Comparison of ENCODE assay signal across 1 cellular context in the genomic region with DNA sequence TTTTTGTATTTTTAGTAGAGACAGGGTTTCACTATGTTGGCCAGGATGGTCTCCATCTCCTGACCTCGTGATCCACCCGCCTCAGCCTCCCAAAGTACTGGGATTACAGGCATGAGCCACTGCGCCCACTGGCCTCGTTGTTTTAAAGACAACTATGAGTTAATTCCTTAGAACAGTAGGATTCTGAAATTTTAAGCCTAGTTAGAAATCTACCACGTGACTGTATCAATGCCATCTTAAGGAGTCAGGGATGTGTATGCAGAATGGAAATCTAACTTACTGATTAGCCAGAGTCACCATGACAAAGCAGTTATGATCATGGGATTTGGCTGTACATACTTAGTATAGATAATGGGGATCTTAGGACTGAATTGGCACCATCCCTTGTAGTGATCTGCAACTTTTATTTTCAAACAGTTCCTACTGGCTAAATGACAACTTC.
TF ChIP-seq lines count a peak whose summit lies in the region.

No MANE protein-coding gene starts in this region.

TF ChIP-seq in K562, 482 proteins besides CTCF, POLR2A, EP300 and RAD21 (continued from another document):
- TF ChIP-seq, protein P1, sequence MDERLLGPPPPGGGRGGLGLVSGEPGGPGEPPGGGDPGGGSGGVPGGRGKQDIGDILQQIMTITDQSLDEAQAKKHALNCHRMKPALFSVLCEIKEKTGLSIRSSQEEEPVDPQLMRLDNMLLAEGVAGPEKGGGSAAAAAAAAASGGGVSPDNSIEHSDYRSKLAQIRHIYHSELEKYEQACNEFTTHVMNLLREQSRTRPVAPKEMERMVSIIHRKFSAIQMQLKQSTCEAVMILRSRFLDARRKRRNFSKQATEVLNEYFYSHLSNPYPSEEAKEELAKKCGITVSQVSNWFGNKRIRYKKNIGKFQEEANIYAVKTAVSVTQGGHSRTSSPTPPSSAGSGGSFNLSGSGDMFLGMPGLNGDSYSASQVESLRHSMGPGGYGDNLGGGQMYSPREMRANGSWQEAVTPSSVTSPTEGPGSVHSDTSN (CRISPR knock-in tag; IDR thresholded peaks at IDR 0.05; ENCODE audit: low read depth): no peak
- TF ChIP-seq, protein P1 (tag; conservative IDR thresholded peaks at IDR 0.05; ENCODE audit: low read depth): peak; percentile 26
- TF ChIP-seq ZNF668 (CRISPR knock-in tag; IDR thresholded peaks at IDR 0.05): peak; percentile 57; the same call in 1 of the 2 replicates
- 0 out of 4 replicates have a peak, but pooled peaks of 1 of the 2 experiments have one; percentile 19 for TF ChIP-seq FOXK2 (conservative IDR thresholded peaks at IDR 0.05 in 1 of 2, IDR thresholded peaks at IDR 0.05 in 1 of 2; ENCODE audit: low read depth in 2 of 2)
- peak; percentile 71; the same call in 1 of the 2 replicates for TF ChIP-seq GATAD2B (IDR thresholded peaks at IDR 0.05; ENCODE audit: borderline replicate concordance)
- 0 out of 2 replicates have a peak, but pooled peaks have one; percentile 65 for TF ChIP-seq GATAD2A (IDR thresholded peaks at IDR 0.05)
- peak; percentile 33 for TF ChIP-seq CXXC5 (CRISPR knock-in tag; IDR thresholded peaks at IDR 0.05)
- TF ChIP-seq, protein P2, sequence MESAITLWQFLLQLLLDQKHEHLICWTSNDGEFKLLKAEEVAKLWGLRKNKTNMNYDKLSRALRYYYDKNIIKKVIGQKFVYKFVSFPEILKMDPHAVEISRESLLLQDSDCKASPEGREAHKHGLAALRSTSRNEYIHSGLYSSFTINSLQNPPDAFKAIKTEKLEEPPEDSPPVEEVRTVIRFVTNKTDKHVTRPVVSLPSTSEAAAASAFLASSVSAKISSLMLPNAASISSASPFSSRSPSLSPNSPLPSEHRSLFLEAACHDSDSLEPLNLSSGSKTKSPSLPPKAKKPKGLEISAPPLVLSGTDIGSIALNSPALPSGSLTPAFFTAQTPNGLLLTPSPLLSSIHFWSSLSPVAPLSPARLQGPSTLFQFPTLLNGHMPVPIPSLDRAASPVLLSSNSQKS (CRISPR knock-in tag; IDR thresholded peaks at IDR 0.05): no peak
- TF ChIP-seq, protein P3, sequence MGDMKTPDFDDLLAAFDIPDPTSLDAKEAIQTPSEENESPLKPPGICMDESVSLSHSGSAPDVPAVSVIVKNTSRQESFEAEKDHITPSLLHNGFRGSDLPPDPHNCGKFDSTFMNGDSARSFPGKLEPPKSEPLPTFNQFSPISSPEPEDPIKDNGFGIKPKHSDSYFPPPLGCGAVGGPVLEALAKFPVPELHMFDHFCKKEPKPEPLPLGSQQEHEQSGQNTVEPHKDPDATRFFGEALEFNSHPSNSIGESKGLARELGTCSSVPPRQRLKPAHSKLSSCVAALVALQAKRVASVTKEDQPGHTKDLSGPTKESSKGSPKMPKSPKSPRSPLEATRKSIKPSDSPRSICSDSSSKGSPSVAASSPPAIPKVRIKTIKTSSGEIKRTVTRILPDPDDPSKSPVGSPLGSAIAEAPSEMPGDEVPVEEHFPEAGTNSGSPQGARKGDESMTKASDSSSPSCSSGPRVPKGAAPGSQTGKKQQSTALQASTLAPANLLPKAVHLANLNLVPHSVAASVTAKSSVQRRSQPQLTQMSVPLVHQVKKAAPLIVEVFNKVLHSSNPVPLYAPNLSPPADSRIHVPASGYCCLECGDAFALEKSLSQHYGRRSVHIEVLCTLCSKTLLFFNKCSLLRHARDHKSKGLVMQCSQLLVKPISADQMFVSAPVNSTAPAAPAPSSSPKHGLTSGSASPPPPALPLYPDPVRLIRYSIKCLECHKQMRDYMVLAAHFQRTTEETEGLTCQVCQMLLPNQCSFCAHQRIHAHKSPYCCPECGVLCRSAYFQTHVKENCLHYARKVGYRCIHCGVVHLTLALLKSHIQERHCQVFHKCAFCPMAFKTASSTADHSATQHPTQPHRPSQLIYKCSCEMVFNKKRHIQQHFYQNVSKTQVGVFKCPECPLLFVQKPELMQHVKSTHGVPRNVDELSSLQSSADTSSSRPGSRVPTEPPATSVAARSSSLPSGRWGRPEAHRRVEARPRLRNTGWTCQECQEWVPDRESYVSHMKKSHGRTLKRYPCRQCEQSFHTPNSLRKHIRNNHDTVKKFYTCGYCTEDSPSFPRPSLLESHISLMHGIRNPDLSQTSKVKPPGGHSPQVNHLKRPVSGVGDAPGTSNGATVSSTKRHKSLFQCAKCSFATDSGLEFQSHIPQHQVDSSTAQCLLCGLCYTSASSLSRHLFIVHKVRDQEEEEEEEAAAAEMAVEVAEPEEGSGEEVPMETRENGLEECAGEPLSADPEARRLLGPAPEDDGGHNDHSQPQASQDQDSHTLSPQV (IDR thresholded peaks at IDR 0.05): peak; percentile 95
- TF ChIP-seq FOXA3 (CRISPR knock-in tag; conservative IDR thresholded peaks at IDR 0.05 in 1 of 2, IDR thresholded peaks at IDR 0.05 in 1 of 2): no peak
- TF ChIP-seq, protein P4, sequence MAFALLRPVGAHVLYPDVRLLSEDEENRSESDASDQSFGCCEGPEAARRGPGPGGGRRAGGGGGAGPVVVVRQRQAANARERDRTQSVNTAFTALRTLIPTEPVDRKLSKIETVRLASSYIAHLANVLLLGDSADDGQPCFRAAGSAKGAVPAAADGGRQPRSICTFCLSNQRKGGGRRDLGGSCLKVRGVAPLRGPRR (CRISPR knock-in tag; IDR thresholded peaks at IDR 0.05): no peak
- TF ChIP-seq TEAD1 (CRISPR knock-in tag; IDR thresholded peaks at IDR 0.05): 0 out of 4 replicates have a peak, but pooled peaks of 1 of the 2 experiments have one; percentile 66
- peak; percentile 59; the same call in 1 of the 2 replicates for TF ChIP-seq SMARCC2 (IDR thresholded peaks at IDR 0.05; ENCODE audit: low read depth)
- peak; percentile 28 to 59; a peak in 2 of 4 replicates for TF ChIP-seq KDM1A (IDR thresholded peaks at IDR 0.05)
- TF ChIP-seq, protein P5, sequence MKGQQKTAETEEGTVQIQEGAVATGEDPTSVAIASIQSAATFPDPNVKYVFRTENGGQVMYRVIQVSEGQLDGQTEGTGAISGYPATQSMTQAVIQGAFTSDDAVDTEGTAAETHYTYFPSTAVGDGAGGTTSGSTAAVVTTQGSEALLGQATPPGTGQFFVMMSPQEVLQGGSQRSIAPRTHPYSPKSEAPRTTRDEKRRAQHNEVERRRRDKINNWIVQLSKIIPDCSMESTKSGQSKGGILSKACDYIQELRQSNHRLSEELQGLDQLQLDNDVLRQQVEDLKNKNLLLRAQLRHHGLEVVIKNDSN (CRISPR knock-in tag; IDR thresholded peaks at IDR 0.05): peak; percentile 58; the same call in 1 of the 2 replicates
- peak; percentile 49; the same call in 1 of the 2 replicates for TF ChIP-seq SMARCE1 (IDR thresholded peaks at IDR 0.05)
- TF ChIP-seq NR2C1 (IDR thresholded peaks at IDR 0.05): no peak
- TF ChIP-seq NR2C1 (tag; IDR thresholded peaks at IDR 0.05): peak; percentile 30
